Comparison of ENCODE assay signal across 6 cellular contexts in genomic region chr10:125696884-125697283, GRCh38. TPM values are rescaled to one million over a fixed set of nuclear protein-coding genes. Genes with fewer than 3 reads are reported as not detected.
"Had no signal": no experiment of that assay in that cellular context is flagged by ENCODE, and none has a peak within 500 bp of the region (broad histone marks: within the 10 kb centered on the region; RNA-seq: fewer than 3 reads in every experiment).

No MANE protein-coding gene starts in this region.

RNA-seq across cellular contexts. Expression of gene TEX36, which starts 13.9 kb away (rescaled TPM):
- total RNA-seq: HepG2, HT-29, HT1080, IMR-90, K562 had no signal
- polyA plus RNA-seq: HepG2, IgD-negative memory B cell, IMR-90 had no signal
